9 cellular contexts compared by ENCODE assay signal in the genomic region with DNA sequence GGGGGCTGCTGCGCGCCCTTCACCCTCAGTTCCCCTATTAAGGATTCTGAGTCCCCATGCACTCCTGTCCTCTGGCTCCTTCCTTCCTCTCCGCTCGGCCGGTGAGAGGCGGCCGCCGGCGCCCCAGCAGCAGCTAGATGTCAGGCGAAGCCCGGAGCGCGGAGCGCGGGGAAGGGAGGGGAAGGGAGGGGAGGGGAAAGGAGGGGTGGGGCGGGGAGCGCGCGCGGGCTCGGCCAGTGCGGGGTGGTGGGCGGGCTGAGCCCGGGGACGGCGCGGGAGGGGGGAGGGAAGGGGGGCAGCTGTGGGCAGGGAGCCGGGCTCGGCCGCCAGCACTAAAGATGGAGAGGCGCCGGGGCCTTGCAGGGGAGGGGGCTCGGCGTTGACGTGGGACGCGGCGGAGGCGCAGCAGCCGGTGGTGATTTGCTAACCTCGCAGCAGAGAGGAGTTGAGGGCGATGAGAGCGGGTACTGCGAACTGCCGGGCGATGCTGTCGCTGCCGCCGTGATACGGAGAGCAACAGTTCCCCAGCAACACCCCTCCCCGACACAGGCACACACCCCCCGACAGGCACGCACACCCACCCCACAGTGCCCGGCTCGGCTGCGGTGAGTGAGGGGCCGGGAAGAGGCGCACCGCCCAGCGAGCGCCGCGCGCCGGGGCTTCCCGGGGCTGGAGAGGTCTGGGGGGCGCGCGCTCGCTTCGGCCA. TPM values are rescaled to one million over a fixed set of nuclear protein-coding genes. Genes with fewer than 3 reads are reported as not detected.
DNase-seq lines count a peak whose midpoint lies in the region; ATAC-seq and TF ChIP-seq lines count a peak whose summit lies in the region.
"Had no signal": no experiment of that assay in that cellular context is flagged by ENCODE, and none has a peak within 500 bp of the region (broad histone marks: within the 10 kb centered on the region; RNA-seq: fewer than 3 reads in every experiment).

Gene ZBTB16, plus strand, starts transcription at position 434 of the 706 bp plus-strand sequence. CDS start 3,590 bp downstream, outside the sequence.

- no peaks in the 10 kb centered on the region for H4K20me1 ChIP-seq in H9 (ENCODE audit: control insufficient read depth, insufficient read depth, insufficient read length)

- no peak within 1 kb of the TSS for H2BK15ac ChIP-seq in H9 (ENCODE audit: low read depth, low read length)

- H2BK12ac ChIP-seq in H9 (ENCODE audit: insufficient read length, low read depth, low read length): no peak within 1 kb of the TSS

- H3K4me3 Mint-ChIP-seq in H9: peak within 1 kb of the TSS; percentile 77 to 90
- peak within 1 kb of the TSS; percentile 90 for H3K4me3 Mint-ChIP-seq in natural killer cell treated with Interleukin-12 subunit alpha and Interleukin-12 subunit beta and Interleukin-15 and Interleukin-18, amount 100 ng/mL, for 72 hours

- no peak within 1 kb of the TSS for H3K4ac ChIP-seq in H9 (ENCODE audit: low read depth, low read length)

- no peaks in the 10 kb centered on the region for H3K9me3 Mint-ChIP-seq in H9
- H3K9me3 Mint-ChIP-seq in natural killer cell treated with Interleukin-12 subunit alpha and Interleukin-12 subunit beta and Interleukin-15 and Interleukin-18, amount 100 ng/mL, for 72 hours: no peaks in the 10 kb centered on the region

- peak within 1 kb of the TSS; percentile 62 for H3K4me2 ChIP-seq in H9 (ENCODE audit: insufficient read depth, insufficient read length, low read length)

- H3K4me1 Mint-ChIP-seq in H9: peaks cover 18 to 33% of the 10 kb centered on the region in 2 experiments
- peaks cover 20 to 32% of the 10 kb centered on the region in 2 donors for H3K4me1 Mint-ChIP-seq in natural killer cell treated with Interleukin-12 subunit alpha and Interleukin-12 subunit beta and Interleukin-15 and Interleukin-18, amount 100 ng/mL, for 72 hours (ENCODE audit: low read depth in 2 of 2)

- peaks cover 7% of the 10 kb centered on the region for H3K36me3 ChIP-seq in thymus (ENCODE audit: control insufficient read depth, insufficient read depth)

- H2AK5ac ChIP-seq in H9 (ENCODE audit: insufficient read length, low read length): no peak within 1 kb of the TSS

- no peak within 1 kb of the TSS for H2BK120ac ChIP-seq in H9 (ENCODE audit: low read depth, low read length, poor library complexity, severe bottlenecking)

- H3K23ac ChIP-seq in H9 (ENCODE audit: insufficient read length, low read depth, low read length): no peak within 1 kb of the TSS

- H3K79me1 ChIP-seq in H9 (ENCODE audit: insufficient read depth, low read depth, low read length, poor library complexity, severe bottlenecking): no peaks in the 10 kb centered on the region

- no peak for TF ChIP-seq CTCF in H9 (conservative IDR thresholded peaks at IDR 0.05)

- H3K4me3 ChIP-seq in thymus (ENCODE audit: low read length): peak within 1 kb of the TSS; percentile 75

- H3K36me3 Mint-ChIP-seq in H9 (ENCODE audit: insufficient read depth in 1 of 3, low read depth in 3 of 3): no peaks in the 10 kb centered on the region
- no peaks in the 10 kb centered on the region for H3K36me3 Mint-ChIP-seq in natural killer cell treated with Interleukin-12 subunit alpha and Interleukin-12 subunit beta and Interleukin-15 and Interleukin-18, amount 100 ng/mL, for 72 hours

- H3T11ph ChIP-seq in H9 (ENCODE audit: low read length): no peak within 1 kb of the TSS

- H4K5ac ChIP-seq in H9 (ENCODE audit: insufficient read length, low read depth, low read length): no peak within 1 kb of the TSS

- H3K79me2 ChIP-seq in H9 (ENCODE audit: insufficient read depth, low read length): no peaks in the 10 kb centered on the region

- no peak within 1 kb of the TSS for H3K27ac Mint-ChIP-seq in H9
- peak within 1 kb of the TSS; percentile 35 to 83 for H3K27ac Mint-ChIP-seq in natural killer cell treated with Interleukin-12 subunit alpha and Interleukin-12 subunit beta and Interleukin-15 and Interleukin-18, amount 100 ng/mL, for 72 hours

- H3K9ac ChIP-seq in H9 (ENCODE audit: extremely low read depth, insufficient read length, low read length): no peak within 1 kb of the TSS

- no peak within 1 kb of the TSS for H2BK20ac ChIP-seq in H9 (ENCODE audit: low read depth, low read length, poor library complexity, severe bottlenecking)

- no peak within 1 kb of the TSS for H3K27ac ChIP-seq in H9 (ENCODE audit: insufficient read length, low read depth, low read length)
- peak within 1 kb of the TSS; percentile 87 for H3K27ac ChIP-seq in thymus (ENCODE audit: low read depth)

- DNase-seq in H9: peak; percentile 92
- DNase-seq in NOMO-1 treated with DMSO at 0.1 percent for 48 hours (lab: John Stamatoyannopoulos, UW; ENCODE audit: unreplicated experiment): peak; percentile 69
- DNase-seq in activated gamma-delta T cell treated with Interleukin-2 at 50 U/mL for 16 hours: peak; percentile 62
- DNase-seq in fibroblast of the conjunctiva (ENCODE audit: low read depth): peak; percentile 89
- DNase-seq in natural killer cell treated with Interleukin-12 subunit alpha and Interleukin-12 subunit beta and Interleukin-15 and Interleukin-18, amount 100 ng/mL, for 72 hours (ENCODE audit: low spot score): peak; percentile 78

- H3K9me3 ChIP-seq in H9 (ENCODE audit: control insufficient read depth, low read depth, low read length) (no peaks in the 10 kb centered on the region), thymus (ENCODE audit: control insufficient read depth) (no peaks in the 10 kb centered on the region)

- no peak within 1 kb of the TSS for H4K91ac ChIP-seq in H9 (ENCODE audit: insufficient read length, low read depth, low read length)

- H3K56ac ChIP-seq in H9 (ENCODE audit: insufficient read length, low read depth, low read length): no peak within 1 kb of the TSS

- no peak within 1 kb of the TSS for H4K8ac ChIP-seq in H9 (replicated peaks; ENCODE audit: insufficient read length, low read depth, low read length)

- whole genome bisulfite sequencing in H9 (ENCODE audit: extremely low coverage, insufficient read length, low lambda C conversion rate): no CpG with 5 or more reads among the region's 71 CpGs
- WGBS in thymus: under 1% methylated on average over 70 of the region's 71 CpGs

- H3K23me2 ChIP-seq in H9 (ENCODE audit: insufficient read length, low read depth, low read length, poor library complexity, severe bottlenecking): peaks cover 17% of the 10 kb centered on the region

- no peak within 1 kb of the TSS for H3K18ac ChIP-seq in H9 (ENCODE audit: insufficient read length, low read depth, low read length)

- H3K4me1 ChIP-seq in H9 (ENCODE audit: insufficient read depth, low read length) (no peaks in the 10 kb centered on the region), thymus (ENCODE audit: control insufficient read depth, insufficient read depth, low read length) (no peaks in the 10 kb centered on the region)

- no peak within 1 kb of the TSS for H2BK5ac ChIP-seq in H9 (ENCODE audit: insufficient read length, low read length)

- H3K14ac ChIP-seq in H9 (ENCODE audit: insufficient read depth, low read length): no peak within 1 kb of the TSS

- H3K27me3 Mint-ChIP-seq in H9 (ENCODE audit: low read depth): peaks cover 99% of the 10 kb centered on the region
- peaks cover 2 to 17% of the 10 kb centered on the region in 2 donors for H3K27me3 Mint-ChIP-seq in natural killer cell treated with Interleukin-12 subunit alpha and Interleukin-12 subunit beta and Interleukin-15 and Interleukin-18, amount 100 ng/mL, for 72 hours

- H2AFZ ChIP-seq in H9 (ENCODE audit: low read length): no peak within 1 kb of the TSS

- H3K27me3 ChIP-seq in H9 (ENCODE audit: insufficient read depth, low read length) (peaks cover 65% of the 10 kb centered on the region), thymus (ENCODE audit: control insufficient read depth, insufficient read depth) (peaks cover 66% of the 10 kb centered on the region)

- ATAC-seq in natural killer cell treated with Interleukin-12 subunit alpha and Interleukin-12 subunit beta and Interleukin-15 and Interleukin-18, amount 100 ng/mL, for 72 hours: peak; percentile 67 to 75
- no peak for ATAC-seq in GM19397 (IDR thresholded peaks at IDR 0.05; ENCODE audit: unreplicated experiment)
- ATAC-seq in HG03196 (IDR thresholded peaks at IDR 0.05; ENCODE audit: unreplicated experiment): no peak

RNA-seq across cellular contexts. Expression of gene ZBTB16, which starts in this region (rescaled TPM):
- not detected in 2 replicates for total RNA-seq in H9 (2021)
- total RNA-seq in natural killer cell treated with Interleukin-12 subunit alpha and Interleukin-12 subunit beta and Interleukin-15 and Interleukin-18, amount 100 ng/mL, for 72 hours: 10 to 100 TPM in 1 of 2 donors, 1 to 10 TPM in 1; 2.7 to 13.1 TPM
- polyA plus RNA-seq in thymus: 21.5 TPM
- total RNA-seq: NCI-H460 had no signal

Comparison
In these comparisons a context has a peak if more than half of its experiments do, and no peak if none do; other contexts are left out.
1. Peak in DNase-seq and H3K4me2 ChIP-seq in H9; RNA of the gene not detected or under 1 TPM.
2. H3K27ac Mint-ChIP-seq: peak in natural killer cell treated with Interleukin-12 subunit alpha and Interleukin-12 subunit beta and Interleukin-15 and Interleukin-18, amount 100 ng/mL, for 72 hours (2 of 2); none in H9 (0 of 3).
3. ATAC-seq: peak in natural killer cell treated with Interleukin-12 subunit alpha and Interleukin-12 subunit beta and Interleukin-15 and Interleukin-18, amount 100 ng/mL, for 72 hours (2 of 2); none in GM19397 (single experiment) and HG03196 (single experiment).
4. Peak in every context shown above with its lines, with median percentiles within 50 percentile points of each other: DNase-seq.